ENCODE assay signal across 22 cellular contexts in genomic region chr13:97768134-97768533, GRCh38.
DNase-seq lines count a peak whose midpoint lies in the region; ATAC-seq, FAIRE-seq and TF ChIP-seq lines count a peak whose summit lies in the region.
"Had no signal": no experiment of that assay in that cellular context is flagged by ENCODE, and none has a peak within 500 bp of the region (broad histone marks: within the 10 kb centered on the region; RNA-seq: fewer than 3 reads in every experiment).

No MANE protein-coding gene starts in this region.

- DNase-seq in DMS53 (lab: John Stamatoyannopoulos, UW) (peak; percentile 2), DMS53 treated with DMSO at 0.1 percent for 48 hours (lab: John Stamatoyannopoulos, UW; ENCODE audit: unreplicated experiment) (no peak), HepG2 (ENCODE audit: low spot score) (no peak), right lobe of liver (no peak), epithelial cell of esophagus (ENCODE audit: low read depth) (peak; percentile 50), RWPE1 (ENCODE audit: low spot score) (no peak)
- DNase-seq: AML-193; Caco-2; Calu3; CD4-positive, alpha-beta T cell; CD8-positive, alpha-beta T cell; DMS79 treated with DMSO at 0.1 percent for 48 hours; GF-D8 had no signal

- no peaks in the 10 kb centered on the region for H3K9me3 ChIP-seq in HepG2 (ENCODE audit: low read length)
- no peaks in the 10 kb centered on the region for H3K9me3 ChIP-seq in right lobe of liver
- H3K9me3 ChIP-seq: A549, Caco-2 had no signal

- POLR2A ChIA-PET in HepG2 (lab: Yijun Ruan, JAX): no interaction called here
- POLR2A ChIA-PET in RWPE1 (lab: Yijun Ruan, JAX; ENCODE audit: low non-redundant PET): no interaction called here

- TF ChIP-seq CTCF in HepG2 (CRISPR knock-in tag; IDR thresholded peaks at IDR 0.05): no peak
- no peak for TF ChIP-seq CTCF in right lobe of liver (IDR thresholded peaks at IDR 0.05)
- TF ChIP-seq CTCF in epithelial cell of esophagus (IDR thresholded peaks at IDR 0.05; ENCODE audit: insufficient read depth, low read depth, low read length, missing control alignments): no peak
- TF ChIP-seq CTCF in RWPE1 (conservative IDR thresholded peaks at IDR 0.05; ENCODE audit: low read depth): no peak

- 0% methylated on average over 3 of the region's 3 CpGs for WGBS in HepG2 (ENCODE audit: low lambda C conversion rate)
- WGBS in right lobe of liver (ENCODE audit: insufficient coverage, low coverage, low lambda C conversion rate, missing lambda C conversion rate): 53% methylated on average over 3 of the region's 3 CpGs

- H3K27me3 ChIP-seq in HepG2 (ENCODE audit: control insufficient read depth in 1 of 2, insufficient read depth in 2 of 2, low read length in 2 of 2): no peaks in the 10 kb centered on the region
- H3K27me3 ChIP-seq in right lobe of liver: no peaks in the 10 kb centered on the region
- H3K27me3 ChIP-seq: BLaER1 treated with 17β-estradiol and CSF1 and Interleukin-3, amounts not matched to agents 10 nM and 100 nM had no signal

- intact Hi-C loops in HepG2 (cut with micrococcal nuclease; ENCODE audit: unreplicated experiment) (no loop called here), right lobe of liver (cut with DNase I) (no loop called here)

- no peaks in the 10 kb centered on the region for H4K20me1 ChIP-seq in HepG2 (ENCODE audit: insufficient read depth, low read length)
- H4K20me1 ChIP-seq: BLaER1 treated with 17β-estradiol and CSF1 and Interleukin-3, amounts not matched to agents 10 nM and 100 nM had no signal

- no peak for ATAC-seq in HepG2
- no peak for ATAC-seq in right lobe of liver
- ATAC-seq in GM21723 (IDR thresholded peaks at IDR 0.05; ENCODE audit: unreplicated experiment): no peak
- ATAC-seq: A549; CD8-positive, alpha-beta T cell had no signal

- H3K4me2 ChIP-seq in HepG2 (ENCODE audit: low read depth, low read length): no peak overlapping the region
- H3K4me2 ChIP-seq: A549; BLaER1 treated with 17β-estradiol and CSF1 and Interleukin-3, amounts not matched to agents 10 nM and 100 nM had no signal

- H3K27ac ChIP-seq in HepG2 (ENCODE audit: extremely low read length, insufficient read depth, low read length) (no peak overlapping the region), right lobe of liver (no peak overlapping the region), RWPE1 (no peak overlapping the region)
- H3K27ac ChIP-seq: 22Rv1; A549; BLaER1 treated with 17β-estradiol and CSF1 and Interleukin-3, amounts not matched to agents 10 nM and 100 nM; C4-2B had no signal

- no peak for FAIRE-seq in HepG2 (lab: Jason Lieb, UNC)
- FAIRE-seq: A549, D721Med, G401.6, GM12891, GM19239 had no signal

- TF ChIP-seq EP300 in HepG2 (IDR thresholded peaks at IDR 0.05; ENCODE audit: low read depth in 2 of 2, low read length in 2 of 2) (no peak), HepG2 (CRISPR knock-in tag; IDR thresholded peaks at IDR 0.05; ENCODE audit: borderline replicate concordance) (no peak)

- H2AFZ ChIP-seq in HepG2 (ENCODE audit: low read length): no peak overlapping the region

- in situ Hi-C loops in HepG2 (cut with HindIII; ENCODE audit: extremely low pct_ligation_motif_present, low pct_unique_long_range_greater_than_20kb): no loop called here

- H3K9ac ChIP-seq in HepG2 (ENCODE audit: insufficient read depth, low read depth, low read length): no peak overlapping the region
- H3K9ac ChIP-seq: BLaER1 treated with 17β-estradiol and CSF1 and Interleukin-3, amounts not matched to agents 10 nM and 100 nM had no signal

- H3K4me3 ChIP-seq in HepG2 (replicated peaks in 1 of 3; ENCODE audit: insufficient read depth in 1 of 3, low read depth in 2 of 3, low read length in 3 of 3) (no peak overlapping the region), right lobe of liver (no peak overlapping the region), epithelial cell of esophagus (ENCODE audit: low read length) (no peak overlapping the region)
- H3K4me3 ChIP-seq: A549; BLaER1 treated with 17β-estradiol and CSF1 and Interleukin-3, amounts not matched to agents 10 nM and 100 nM had no signal

- TF ChIP-seq RAD21 in HepG2 (CRISPR knock-in tag; IDR thresholded peaks at IDR 0.05): no peak

- no peaks in the 10 kb centered on the region for H3K36me3 ChIP-seq in HepG2 (replicated peaks in 1 of 2; ENCODE audit: control insufficient read depth in 1 of 2, insufficient read depth in 2 of 2, low read length in 2 of 2)
- H3K36me3 ChIP-seq in right lobe of liver: no peaks in the 10 kb centered on the region
- H3K36me3 ChIP-seq: BLaER1 treated with 17β-estradiol and CSF1 and Interleukin-3, amounts not matched to agents 10 nM and 100 nM had no signal

- H3K4me1 ChIP-seq in HepG2 (ENCODE audit: insufficient read depth, low read length) (no peaks in the 10 kb centered on the region), right lobe of liver (no peaks in the 10 kb centered on the region)
- H3K4me1 ChIP-seq: A549, Caco-2 had no signal

- CTCF ChIA-PET in HepG2 (lab: Yijun Ruan, JAX; ENCODE audit: low intra/inter-chr PET ratio, low total read pairs) (no interaction called here), RWPE1 (lab: Yijun Ruan, JAX) (no interaction called here)

- BruUV-seq in HepG2 (replicated peaks; lab: Mats Ljungman, UMichigan): no TSS peak

- TF ChIP-seq POLR2A in HepG2 (IDR thresholded peaks at IDR 0.05; ENCODE audit: insufficient read depth in 1 of 2, low read depth in 2 of 2, low read length in 2 of 2) (no peak), right lobe of liver (IDR thresholded peaks at IDR 0.05) (no peak)

- H3K79me2 ChIP-seq in HepG2 (ENCODE audit: insufficient read depth, low read length): no peaks in the 10 kb centered on the region

TF ChIP-seq in HepG2, 621 proteins besides CTCF, POLR2A, EP300 and RAD21:
- TF ChIP-seq ZNF331 (CRISPR knock-in tag; IDR thresholded peaks at IDR 0.05): no peak
- 0 out of 2 replicates have a peak, but pooled peaks have one; percentile 22 for TF ChIP-seq ATF7 (IDR thresholded peaks at IDR 0.05)
- TF ChIP-seq ATF7 (CRISPR knock-in tag; IDR thresholded peaks at IDR 0.05): no peak
- TF ChIP-seq CREB1 (IDR thresholded peaks at IDR 0.05): peak; percentile 80
- no peak for TF ChIP-seq CREB1 (CRISPR knock-in tag; IDR thresholded peaks at IDR 0.05)
- no peak for TF ChIP-seq FOSL2 (CRISPR knock-in tag; IDR thresholded peaks at IDR 0.05)
- TF ChIP-seq ZNF503 (CRISPR knock-in tag; IDR thresholded peaks at IDR 0.05): no peak
- TF ChIP-seq GLI4 (CRISPR knock-in tag; IDR thresholded peaks at IDR 0.05; ENCODE audit: borderline replicate concordance): no peak
- no peak for TF ChIP-seq ARNTL (CRISPR knock-in tag; IDR thresholded peaks at IDR 0.05)
- no peak for TF ChIP-seq ZNF350 (CRISPR knock-in tag; IDR thresholded peaks at IDR 0.05; ENCODE audit: borderline replicate concordance, low read depth)

Comparison
In these comparisons a context has a peak if more than half of its experiments do, and no peak if none do; other contexts are left out.
1. DNase-seq: peak in DMS53 (single experiment) and epithelial cell of esophagus (single experiment); none in DMS53 treated with DMSO at 0.1 percent for 48 hours (single experiment), HepG2 (single experiment), right lobe of liver (0 of 3) and RWPE1 (single experiment).